ENCODE assay signal across 31 cellular contexts in the genomic region with DNA sequence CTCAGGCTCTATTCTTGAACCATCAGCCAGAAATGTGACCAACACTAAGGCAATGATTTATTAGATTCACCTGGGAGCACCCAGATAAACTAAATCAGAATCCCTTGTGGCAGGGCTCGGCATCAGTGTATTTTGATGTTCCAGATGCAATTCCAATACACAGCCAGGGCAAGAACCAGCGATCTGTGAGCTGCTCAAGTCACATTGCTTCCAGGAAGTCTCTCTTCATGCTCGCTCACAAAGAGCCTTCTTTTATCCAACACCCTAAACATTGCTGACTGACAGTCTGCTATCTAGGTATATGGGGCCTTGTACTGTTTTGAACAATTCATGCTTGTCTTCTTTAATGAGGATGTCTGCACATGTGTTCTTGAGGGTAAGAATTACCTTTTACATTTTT. TPM values are rescaled to one million over a fixed set of nuclear protein-coding genes. Genes with fewer than 3 reads are reported as not detected.
"Had no signal": no experiment of that assay in that cellular context is flagged by ENCODE, and none has a peak within 500 bp of the region (broad histone marks: within the 10 kb centered on the region; RNA-seq: fewer than 3 reads in every experiment).

No MANE protein-coding gene starts in this region.

- H3K27ac Mint-ChIP-seq: activated naive CD4-positive, alpha-beta T cell treated with anti-CD3 and anti-CD28 coated beads for 36 hours; activated naive CD8-positive, alpha-beta T cell treated with anti-CD3 and anti-CD28 coated beads for 36 hours; activated T-helper 1 cell treated with anti-CD3 and anti-CD28 coated beads, Interleukin-12 subunit alpha, Interleukin-12 subunit beta, Interleukin-2, Interleukin-4 antibody, amounts not matched to agents 30 ng/mL and 10 ng/mL and 1 ng/mL, durations not matched to agents 14 hours and 24 hours and 36 hours had no signal

- H3K9me3 Mint-ChIP-seq: activated naive CD8-positive, alpha-beta T cell treated with anti-CD3 and anti-CD28 coated beads for 36 hours; activated T-helper 1 cell treated with anti-CD3 and anti-CD28 coated beads, Interleukin-12 subunit alpha, Interleukin-12 subunit beta, Interleukin-2, Interleukin-4 antibody, amounts not matched to agents 30 ng/mL and 10 ng/mL and 1 ng/mL, durations not matched to agents 14 hours and 24 hours and 36 hours; nephron had no signal

- H3K27ac ChIP-seq: adrenal gland, ascending aorta, cardiac muscle cell, heart right ventricle, left lung, lower lobe of right lung, right lobe of liver, tibial artery, upper lobe of right lung, VCaP had no signal

- H3K4me1 ChIP-seq: ascending aorta, left lung, upper lobe of right lung had no signal

- H3K4me1 Mint-ChIP-seq: activated naive CD8-positive, alpha-beta T cell treated with anti-CD3 and anti-CD28 coated beads for 36 hours had no signal

- H3K4me3 ChIP-seq: adrenal gland, ascending aorta, cardiac muscle cell, heart right ventricle, left lung, lower lobe of right lung, right lobe of liver, tibial artery, upper lobe of right lung had no signal

- H3K4me3 Mint-ChIP-seq: activated naive CD4-positive, alpha-beta T cell treated with anti-CD3 and anti-CD28 coated beads for 36 hours; activated naive CD8-positive, alpha-beta T cell treated with anti-CD3 and anti-CD28 coated beads for 36 hours; activated T-helper 1 cell treated with anti-CD3 and anti-CD28 coated beads, Interleukin-12 subunit alpha, Interleukin-12 subunit beta, Interleukin-2, Interleukin-4 antibody, amounts not matched to agents 30 ng/mL and 10 ng/mL and 1 ng/mL, durations not matched to agents 14 hours and 24 hours and 36 hours; nephron had no signal

- H3K27me3 ChIP-seq: adrenal gland, ascending aorta, cardiac muscle cell, left lung, right lobe of liver had no signal

- H3K36me3 ChIP-seq: adrenal gland, ascending aorta, cardiac muscle cell, heart right ventricle, left lung, lower lobe of right lung, right lobe of liver, tibial artery, upper lobe of right lung had no signal

- DNase-seq: activated CD4-positive, alpha-beta T cell treated with anti-CD3 and anti-CD28 coated beads for 4 hours; activated CD4-positive, alpha-beta T cell treated with anti-CD3 and anti-CD28 coated beads, Interleukin-2, amount 50 U/mL, for 4 hours; activated CD8-positive, alpha-beta memory T cell treated with anti-CD3 and anti-CD28 coated beads for 24 hours; activated effector memory CD4-positive, alpha-beta T cell treated with anti-CD3 and anti-CD28 coated beads, Interleukin-2, amount 50 U/mL, for 16 hours; activated naive CD4-positive, alpha-beta T cell treated with anti-CD3 and anti-CD28 coated beads for 36 hours; activated naive CD8-positive, alpha-beta T cell treated with anti-CD3 and anti-CD28 coated beads for 36 hours; adrenal gland; cortex of kidney; foreskin fibroblast; heart right ventricle; kidney glomerular epithelial cell; left lung; lower lobe of right lung; right lobe of liver; stimulated activated CD4-positive, alpha-beta T cell treated with anti-CD3 and anti-CD28 coated beads, Interleukin-2, amount 100 ng/mL, for 48 hours; stimulated activated naive CD8-positive, alpha-beta T cell treated with anti-CD3 and anti-CD28 coated beads, Interleukin-15, Interleukin-2, amounts not matched to agents 100 U/mL and 50 U/mL, for 24 hours; tibial artery; upper lobe of right lung had no signal

- H3K36me3 Mint-ChIP-seq: activated naive CD8-positive, alpha-beta T cell treated with anti-CD3 and anti-CD28 coated beads for 36 hours; brain had no signal

- ATAC-seq: heart right ventricle; left lung; lower lobe of right lung; stimulated activated naive CD8-positive, alpha-beta T cell treated with anti-CD3 and anti-CD28 coated beads, Interleukin-15, Interleukin-2, amounts not matched to agents 100 U/mL and 50 U/mL, for 24 hours; upper lobe of right lung had no signal

RNA-seq across cellular contexts. Expression of gene GOLGA8J, which starts 40.9 kb away (rescaled TPM):
- total RNA-seq: activated naive CD4-positive, alpha-beta T cell treated with anti-CD3 and anti-CD28 coated beads for 36 hours; activated naive CD8-positive, alpha-beta T cell treated with anti-CD3 and anti-CD28 coated beads for 36 hours; cardiac muscle cell; endothelial cell of umbilical vein; mesenteric fat pad; mucosa of gallbladder; osteoblast; posterior vena cava; skeletal muscle tissue; upper lobe of right lung had no signal
- polyA plus RNA-seq: adrenal gland, cardiac muscle cell, endothelial cell of umbilical vein, esophagus had no signal
